9 cellular contexts compared by ENCODE assay signal in genomic region chr19:50478901-50479715, GRCh38.
A peak's percentile ranks its signal among the peaks of the same experiment; 100 is the strongest.
DNase-seq lines count a peak whose midpoint lies in the region; ATAC-seq, FAIRE-seq and TF ChIP-seq lines count a peak whose summit lies in the region.
"Had no signal": no experiment of that assay in that cellular context is flagged by ENCODE, and none has a peak within 500 bp of the region (broad histone marks: within the 10 kb centered on the region; RNA-seq: fewer than 3 reads in every experiment).

No MANE protein-coding gene starts in this region.

- H3K4me2 ChIP-seq in OCI-LY1 (ENCODE audit: low read length) = no peak overlapping the region

- no peak for FAIRE-seq in urothelium cell line (lab: Jason Lieb, UNC)
- FAIRE-seq: pancreas had no signal

- no peak overlapping the region for H3K4me3 ChIP-seq in OCI-LY1 (ENCODE audit: low read depth, low read length, poor library complexity, severe bottlenecking)
- no peak overlapping the region for H3K4me3 ChIP-seq in fibroblast of mammary gland (ENCODE audit: control insufficient read depth, low read depth, low read length)
- H3K4me3 ChIP-seq: pancreas had no signal

- no peaks in the 10 kb centered on the region for H4K20me1 ChIP-seq in OCI-LY1 (ENCODE audit: insufficient read depth, low read length)

- H2AFZ ChIP-seq in OCI-LY1 (ENCODE audit: low read length) = no peak overlapping the region

- H3K9ac ChIP-seq in OCI-LY1 (ENCODE audit: low read length) = no peak overlapping the region

- H3K9me2 ChIP-seq in OCI-LY1 (ENCODE audit: low read depth, low read length) = no peaks in the 10 kb centered on the region

- no peaks in the 10 kb centered on the region for H3K79me2 ChIP-seq in OCI-LY1 (ENCODE audit: insufficient read depth, low read length)

- ATAC-seq in GM21619 (IDR thresholded peaks at IDR 0.05; ENCODE audit: unreplicated experiment) (no peak), HG03097 (IDR thresholded peaks at IDR 0.05; ENCODE audit: low FRiP score, unreplicated experiment) (no peak)
- ATAC-seq: pancreas had no signal

- no peaks in the 10 kb centered on the region for H3K27me3 ChIP-seq in OCI-LY1 (ENCODE audit: insufficient read depth, low read length)
- H3K27me3 ChIP-seq: pancreas had no signal

- H3K36me3 ChIP-seq in OCI-LY1 (ENCODE audit: insufficient read depth, low read length) = peaks cover 62% of the 10 kb centered on the region

- H3K27ac ChIP-seq in OCI-LY1 (ENCODE audit: low read depth, low read length, poor library complexity, severe bottlenecking) = no peak overlapping the region
- H3K27ac ChIP-seq: pancreas had no signal

- peak; percentile 42 for DNase-seq in stimulated activated CD4-positive, alpha-beta T cell treated with anti-CD3 and anti-CD28 coated beads, Interleukin-15, amount 100 ng/mL, for 24 hours
- no peak for DNase-seq in stimulated activated CD4-positive, alpha-beta T cell treated with anti-CD3 and anti-CD28 coated beads, Interleukin-4, amount 100 ng/mL, for 4 hours
- DNase-seq in fibroblast of mammary gland (ENCODE audit: low read depth) (peak; percentile 54), urothelium cell line (ENCODE audit: low spot score) (peak; percentile 70), NCI-H446 treated with DMSO at 0.1 percent for 48 hours (lab: John Stamatoyannopoulos, UW) (no peak)

- H3F3A ChIP-seq in OCI-LY1 (ENCODE audit: insufficient read depth, low read length) = no peaks in the 10 kb centered on the region

- peaks cover 5% of the 10 kb centered on the region for H3K9me3 ChIP-seq in OCI-LY1 (ENCODE audit: low read length)
- H3K9me3 ChIP-seq: pancreas had no signal

- TF ChIP-seq CTCF in OCI-LY1 (IDR thresholded peaks at IDR 0.05; ENCODE audit: low read length) (peak; percentile 62), fibroblast of mammary gland (conservative IDR thresholded peaks at IDR 0.05; ENCODE audit: control insufficient read depth, insufficient read depth, low read depth, low read length) (peak; percentile 74)

- H3K4me1 ChIP-seq in OCI-LY1 (ENCODE audit: insufficient read depth, low read length, severe bottlenecking) = peaks cover 11% of the 10 kb centered on the region

Comparison
In these comparisons a context has a peak if more than half of its experiments do, and no peak if none do; other contexts are left out.
1. DNase-seq: peak in stimulated activated CD4-positive, alpha-beta T cell treated with anti-CD3 and anti-CD28 coated beads, Interleukin-15, amount 100 ng/mL, for 24 hours (single experiment), fibroblast of mammary gland (single experiment) and urothelium cell line (single experiment); none in stimulated activated CD4-positive, alpha-beta T cell treated with anti-CD3 and anti-CD28 coated beads, Interleukin-4, amount 100 ng/mL, for 4 hours (0 of 2) and NCI-H446 treated with DMSO at 0.1 percent for 48 hours (single experiment).